ENCODE assay signal across 14 cellular contexts in genomic region chr1:3463408-3463811, GRCh38. TPM values are rescaled to one million over a fixed set of nuclear protein-coding genes. Genes with fewer than 3 reads are reported as not detected.
DNase-seq lines count a peak whose midpoint lies in the region; ATAC-seq and TF ChIP-seq lines count a peak whose summit lies in the region.
"Had no signal": no experiment of that assay in that cellular context is flagged by ENCODE, and none has a peak within 500 bp of the region (broad histone marks: within the 10 kb centered on the region; RNA-seq: fewer than 3 reads in every experiment).

No MANE protein-coding gene starts in this region.

- no peak overlapping the region for H3K9ac ChIP-seq in neuronal stem cell (ENCODE audit: low read depth, low read length, poor library complexity)
- H3K9ac ChIP-seq in Karpas-422 (ENCODE audit: low read length): no peak overlapping the region

- no peak overlapping the region for H2AFZ ChIP-seq in neuronal stem cell (ENCODE audit: low read length)
- H2AFZ ChIP-seq in Karpas-422 (ENCODE audit: low read length): no peak overlapping the region

- H3K4me2 ChIP-seq in neuronal stem cell (ENCODE audit: insufficient read depth, low read length, poor library complexity, severe bottlenecking) (no peak overlapping the region), Karpas-422 (ENCODE audit: low read depth, low read length, poor library complexity, severe bottlenecking) (no peak overlapping the region)

- H3K9me3 ChIP-seq in heart left ventricle (no peaks in the 10 kb centered on the region), right atrium auricular region (no peaks in the 10 kb centered on the region), neuronal stem cell (replicated peaks in 1 of 2; ENCODE audit: control insufficient read depth in 2 of 2, insufficient read depth in 1 of 2, low read depth in 1 of 2, low read length in 2 of 2) (no peaks in the 10 kb centered on the region), Karpas-422 (ENCODE audit: low read length) (no peaks in the 10 kb centered on the region)

- H2AK5ac ChIP-seq in neuronal stem cell (ENCODE audit: low read depth, low read length): peak overlapping the region; percentile 89

- no peaks in the 10 kb centered on the region for H3K36me3 ChIP-seq in heart left ventricle
- no peaks in the 10 kb centered on the region for H3K36me3 ChIP-seq in right atrium auricular region
- no peaks in the 10 kb centered on the region for H3K36me3 ChIP-seq in neuronal stem cell (replicated peaks in 1 of 2; ENCODE audit: control insufficient read depth in 2 of 2, insufficient read depth in 2 of 2, low read length in 2 of 2)
- H3K36me3 ChIP-seq in Karpas-422 (ENCODE audit: insufficient read depth, low read length): no peaks in the 10 kb centered on the region

- no peaks in the 10 kb centered on the region for H3K27me3 ChIP-seq in heart left ventricle
- no peaks in the 10 kb centered on the region for H3K27me3 ChIP-seq in right atrium auricular region
- no peaks in the 10 kb centered on the region for H3K27me3 ChIP-seq in neuronal stem cell (ENCODE audit: control insufficient read depth in 3 of 3, insufficient read depth in 3 of 3, low read depth in 1 of 3, low read length in 3 of 3)
- H3K27me3 ChIP-seq in Karpas-422 (ENCODE audit: low read length): no peaks in the 10 kb centered on the region

- H3K27ac ChIP-seq in heart left ventricle: no peak overlapping the region
- no peak overlapping the region for H3K27ac ChIP-seq in right atrium auricular region
- no peak overlapping the region for H3K27ac ChIP-seq in neuronal stem cell (replicated peaks; ENCODE audit: low read length)
- H3K27ac ChIP-seq in Karpas-422 (ENCODE audit: low read length): no peak overlapping the region

- DNase-seq in heart left ventricle (peak in 3 of 5 donors; percentile 7 to 37 (median 15)), right atrium auricular region (ENCODE audit: low spot score) (no peak), left cardiac atrium (peak; percentile 10), neuronal stem cell (ENCODE audit: low spot score) (no peak), hypothalamus (lab: John Stamatoyannopoulos, UW) (no peak), DMS79 (lab: John Stamatoyannopoulos, UW) (no peak), NCI-H1694 (lab: John Stamatoyannopoulos, UW) (no peak), Karpas-422 (no peak)
- DNase-seq: NCI-H187 treated with DMSO at 0.1 percent for 48 hours, NCI-H2107, NCI-H446 treated with DMSO at 0.1 percent for 48 hours, NCI-H526 treated with DMSO at 0.1 percent for 48 hours had no signal

- TF ChIP-seq POLR2A in heart left ventricle (IDR thresholded peaks at IDR 0.05): no peak

- H4K91ac ChIP-seq in neuronal stem cell (ENCODE audit: low read depth, low read length, poor library complexity): no peak overlapping the region

- peak overlapping the region; percentile 80 for H3K23ac ChIP-seq in neuronal stem cell (ENCODE audit: low read depth, low read length, poor library complexity)

- no peaks in the 10 kb centered on the region for H4K20me1 ChIP-seq in Karpas-422 (ENCODE audit: insufficient read depth, low read depth, low read length)

- H2BK5ac ChIP-seq in neuronal stem cell (ENCODE audit: low read length): peak overlapping the region; percentile 66

- H3K9me2 ChIP-seq in Karpas-422 (replicated peaks; ENCODE audit: insufficient read depth, low read length): no peaks in the 10 kb centered on the region

- intact Hi-C loops in heart left ventricle (cut with DNase I) (no loop called here), left cardiac atrium (cut with DNase I) (no loop called here)

- peaks cover 0 to 12% (median 4%) of the 10 kb centered on the region in 12 donors for H3K4me1 ChIP-seq in heart left ventricle
- H3K4me1 ChIP-seq in right atrium auricular region: peaks cover 0 to 20% of the 10 kb centered on the region in 2 donors
- peaks cover under 1 to 22% of the 10 kb centered on the region in 2 donors for H3K4me1 ChIP-seq in neuronal stem cell (ENCODE audit: control insufficient read depth in 2 of 2, insufficient read depth in 1 of 2, low read depth in 1 of 2, low read length in 2 of 2)
- H3K4me1 ChIP-seq in Karpas-422 (ENCODE audit: low read length): no peaks in the 10 kb centered on the region

- ATAC-seq in heart left ventricle (no peak), left cardiac atrium (no peak)

- WGBS in heart left ventricle, 4 donors: 85 to 93% (median 90%) methylated on average over 5 to 20 of the region's 20 CpGs
- WGBS in neuronal stem cell (ENCODE audit: extremely low coverage in 2 of 2, insufficient read length in 2 of 2, insufficient replicate concordance in 1 of 2), 2 donors: no CpG with 5 or more reads among the region's 20 CpGs

- no peak overlapping the region for H3K4ac ChIP-seq in neuronal stem cell (ENCODE audit: low read length)

- peaks cover 2% of the 10 kb centered on the region for H3K79me1 ChIP-seq in neuronal stem cell (ENCODE audit: low read depth, low read length)

- no peak overlapping the region for H2BK120ac ChIP-seq in neuronal stem cell (ENCODE audit: low read depth, low read length)

- H3K4me3 ChIP-seq in heart left ventricle (no peak overlapping the region), right atrium auricular region (no peak overlapping the region), neuronal stem cell (ENCODE audit: low read length in 2 of 2) (no peak overlapping the region), Karpas-422 (ENCODE audit: low read length) (no peak overlapping the region)

- H3K18ac ChIP-seq in neuronal stem cell (ENCODE audit: low read length): peak overlapping the region; percentile 57

- peak overlapping the region; percentile 67 for H2BK15ac ChIP-seq in neuronal stem cell (ENCODE audit: low read length)

- H3K14ac ChIP-seq in neuronal stem cell (ENCODE audit: low read length): peak overlapping the region; percentile 38

- H4K8ac ChIP-seq in neuronal stem cell (ENCODE audit: low read depth, low read length): no peak overlapping the region

- no peaks in the 10 kb centered on the region for H3K79me2 ChIP-seq in Karpas-422 (ENCODE audit: low read length)

- H2BK12ac ChIP-seq in neuronal stem cell (ENCODE audit: low read length): peak overlapping the region; percentile 41

- TF ChIP-seq CTCF in heart left ventricle (IDR thresholded peaks at IDR 0.05) (no peak), right atrium auricular region (IDR thresholded peaks at IDR 0.05) (no peak)

RNA-seq across cellular contexts. Expression of gene ARHGEF16, which starts 8.9 kb away (rescaled TPM):
- total RNA-seq in heart left ventricle (1 to 10 TPM in 2 of 9 donors, under 1 TPM in 7; 0.31 to 1.4 (median 0.51) TPM), right atrium auricular region (1 to 10 TPM in 1 of 2 donors, under 1 TPM in 1; 0.22 to 1.5 TPM), left cardiac atrium (1 to 10 TPM in 1 of 2 donors, under 1 TPM in 1; 0.68 to 2.3 TPM)
- polyA plus RNA-seq in heart left ventricle: under 1 TPM; 0.43 to 0.76 TPM
- 1.5 TPM for polyA plus RNA-seq in neuronal stem cell (2013, experiment 1 of 2)
- 1.4 TPM for polyA plus RNA-seq in neuronal stem cell (2013, experiment 2 of 2)
- not detected in 2 replicates for total RNA-seq in Karpas-422 (2014; rRNA removed; shearing (Covaris generic); ENCODE audit: low replicate concordance)
- total RNA-seq: RPMI7951 had no signal
- polyA plus RNA-seq: IgD-negative memory B cell had no signal

Comparison
In these comparisons a context has a peak if more than half of its experiments do, and no peak if none do; other contexts are left out.
1. DNase-seq: peak in heart left ventricle (3 of 5) and left cardiac atrium (single experiment); none in right atrium auricular region (single experiment), neuronal stem cell (single experiment), hypothalamus (0 of 51), DMS79 (single experiment), NCI-H1694 (single experiment) and Karpas-422 (single experiment).